1 cellular context compared by ENCODE assay signal in the genomic region with DNA sequence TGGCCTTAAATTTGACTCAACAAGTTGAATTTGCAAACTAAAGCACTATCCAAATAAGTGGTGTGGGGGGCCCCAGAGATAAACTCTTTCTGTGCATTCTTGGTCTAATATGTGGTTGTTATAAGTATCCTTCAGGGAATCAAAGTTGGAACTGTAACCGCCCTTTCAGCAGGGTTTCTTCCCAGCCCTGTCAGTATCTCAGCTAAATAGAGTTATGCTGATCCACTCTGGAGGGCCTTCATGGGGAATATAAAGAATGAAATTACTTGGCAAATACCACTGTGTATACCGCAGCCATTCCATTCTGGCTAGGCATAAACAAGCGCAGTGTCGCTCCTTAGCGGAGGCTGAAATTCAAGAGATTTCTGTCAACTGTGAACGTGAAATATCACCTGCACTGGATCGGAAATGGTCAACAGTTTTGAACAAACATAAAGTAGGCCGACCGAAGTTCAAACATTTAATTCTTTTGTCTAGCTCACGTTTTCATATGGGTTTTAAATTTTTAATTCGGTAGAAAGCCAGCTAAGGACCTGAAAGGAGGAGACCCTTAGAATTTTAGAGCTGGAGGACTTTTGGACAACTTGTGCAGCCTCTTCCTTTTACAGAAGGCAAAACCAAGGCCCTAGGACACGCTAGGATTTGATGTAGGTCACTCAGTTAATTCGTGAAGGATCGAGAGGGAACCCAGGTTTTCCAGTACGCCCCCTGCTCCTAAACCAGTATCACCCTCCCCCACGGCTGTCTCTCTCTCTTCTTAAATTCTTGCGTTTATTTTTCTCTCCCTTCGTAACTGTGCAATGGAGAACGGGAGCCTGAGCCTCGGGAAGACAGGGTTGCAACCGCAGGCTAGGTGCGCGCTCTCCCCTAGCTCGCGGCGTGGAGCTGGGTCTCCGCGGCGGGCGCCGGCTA.
TF ChIP-seq lines count a peak whose summit lies in the region.

No MANE protein-coding gene starts in this region.

TF ChIP-seq in HepG2, 621 proteins besides CTCF, POLR2A, EP300 and RAD21 (continued from another document and continues in another):
- TF ChIP-seq, protein P1, sequence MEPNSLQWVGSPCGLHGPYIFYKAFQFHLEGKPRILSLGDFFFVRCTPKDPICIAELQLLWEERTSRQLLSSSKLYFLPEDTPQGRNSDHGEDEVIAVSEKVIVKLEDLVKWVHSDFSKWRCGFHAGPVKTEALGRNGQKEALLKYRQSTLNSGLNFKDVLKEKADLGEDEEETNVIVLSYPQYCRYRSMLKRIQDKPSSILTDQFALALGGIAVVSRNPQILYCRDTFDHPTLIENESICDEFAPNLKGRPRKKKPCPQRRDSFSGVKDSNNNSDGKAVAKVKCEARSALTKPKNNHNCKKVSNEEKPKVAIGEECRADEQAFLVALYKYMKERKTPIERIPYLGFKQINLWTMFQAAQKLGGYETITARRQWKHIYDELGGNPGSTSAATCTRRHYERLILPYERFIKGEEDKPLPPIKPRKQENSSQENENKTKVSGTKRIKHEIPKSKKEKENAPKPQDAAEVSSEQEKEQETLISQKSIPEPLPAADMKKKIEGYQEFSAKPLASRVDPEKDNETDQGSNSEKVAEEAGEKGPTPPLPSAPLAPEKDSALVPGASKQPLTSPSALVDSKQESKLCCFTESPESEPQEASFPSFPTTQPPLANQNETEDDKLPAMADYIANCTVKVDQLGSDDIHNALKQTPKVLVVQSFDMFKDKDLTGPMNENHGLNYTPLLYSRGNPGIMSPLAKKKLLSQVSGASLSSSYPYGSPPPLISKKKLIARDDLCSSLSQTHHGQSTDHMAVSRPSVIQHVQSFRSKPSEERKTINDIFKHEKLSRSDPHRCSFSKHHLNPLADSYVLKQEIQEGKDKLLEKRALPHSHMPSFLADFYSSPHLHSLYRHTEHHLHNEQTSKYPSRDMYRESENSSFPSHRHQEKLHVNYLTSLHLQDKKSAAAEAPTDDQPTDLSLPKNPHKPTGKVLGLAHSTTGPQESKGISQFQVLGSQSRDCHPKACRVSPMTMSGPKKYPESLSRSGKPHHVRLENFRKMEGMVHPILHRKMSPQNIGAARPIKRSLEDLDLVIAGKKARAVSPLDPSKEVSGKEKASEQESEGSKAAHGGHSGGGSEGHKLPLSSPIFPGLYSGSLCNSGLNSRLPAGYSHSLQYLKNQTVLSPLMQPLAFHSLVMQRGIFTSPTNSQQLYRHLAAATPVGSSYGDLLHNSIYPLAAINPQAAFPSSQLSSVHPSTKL (CRISPR knock-in tag; IDR thresholded peaks at IDR 0.05) = 0 out of 2 replicates have a peak, but pooled peaks have one; percentile 10
- TF ChIP-seq ASH2L (IDR thresholded peaks at IDR 0.05; ENCODE audit: insufficient read length, low read depth, low read length) = peak; percentile 13
- TF ChIP-seq, protein P2, sequence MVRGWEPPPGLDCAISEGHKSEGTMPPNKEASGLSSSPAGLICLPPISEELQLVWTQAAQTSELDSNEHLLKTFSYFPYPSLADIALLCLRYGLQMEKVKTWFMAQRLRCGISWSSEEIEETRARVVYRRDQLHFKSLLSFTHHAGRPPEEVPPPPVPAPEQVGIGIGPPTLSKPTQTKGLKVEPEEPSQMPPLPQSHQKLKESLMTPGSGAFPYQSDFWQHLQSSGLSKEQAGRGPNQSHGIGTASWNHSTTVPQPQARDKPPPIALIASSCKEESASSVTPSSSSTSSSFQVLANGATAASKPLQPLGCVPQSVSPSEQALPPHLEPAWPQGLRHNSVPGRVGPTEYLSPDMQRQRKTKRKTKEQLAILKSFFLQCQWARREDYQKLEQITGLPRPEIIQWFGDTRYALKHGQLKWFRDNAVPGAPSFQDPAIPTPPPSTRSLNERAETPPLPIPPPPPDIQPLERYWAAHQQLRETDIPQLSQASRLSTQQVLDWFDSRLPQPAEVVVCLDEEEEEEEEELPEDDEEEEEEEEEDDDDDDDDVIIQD (CRISPR knock-in tag; IDR thresholded peaks at IDR 0.05; ENCODE audit: low read depth) = no peak
- TF ChIP-seq KDM5B (CRISPR knock-in tag; IDR thresholded peaks at IDR 0.05; ENCODE audit: borderline replicate concordance) = no peak
- TF ChIP-seq, protein P3, sequence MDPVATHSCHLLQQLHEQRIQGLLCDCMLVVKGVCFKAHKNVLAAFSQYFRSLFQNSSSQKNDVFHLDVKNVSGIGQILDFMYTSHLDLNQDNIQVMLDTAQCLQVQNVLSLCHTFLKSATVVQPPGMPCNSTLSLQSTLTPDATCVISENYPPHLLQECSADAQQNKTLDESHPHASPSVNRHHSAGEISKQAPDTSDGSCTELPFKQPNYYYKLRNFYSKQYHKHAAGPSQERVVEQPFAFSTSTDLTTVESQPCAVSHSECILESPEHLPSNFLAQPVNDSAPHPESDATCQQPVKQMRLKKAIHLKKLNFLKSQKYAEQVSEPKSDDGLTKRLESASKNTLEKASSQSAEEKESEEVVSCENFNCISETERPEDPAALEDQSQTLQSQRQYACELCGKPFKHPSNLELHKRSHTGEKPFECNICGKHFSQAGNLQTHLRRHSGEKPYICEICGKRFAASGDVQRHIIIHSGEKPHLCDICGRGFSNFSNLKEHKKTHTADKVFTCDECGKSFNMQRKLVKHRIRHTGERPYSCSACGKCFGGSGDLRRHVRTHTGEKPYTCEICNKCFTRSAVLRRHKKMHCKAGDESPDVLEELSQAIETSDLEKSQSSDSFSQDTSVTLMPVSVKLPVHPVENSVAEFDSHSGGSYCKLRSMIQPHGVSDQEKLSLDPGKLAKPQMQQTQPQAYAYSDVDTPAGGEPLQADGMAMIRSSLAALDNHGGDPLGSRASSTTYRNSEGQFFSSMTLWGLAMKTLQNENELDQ (CRISPR knock-in tag; IDR thresholded peaks at IDR 0.05; ENCODE audit: borderline replicate concordance) = no peak
- TF ChIP-seq EZH2 (conservative IDR thresholded peaks at IDR 0.05; ENCODE audit: low read depth, low read length) = no peak
- peak; percentile 73; the same call in 1 of the 2 replicates for TF ChIP-seq CC2D1A (CRISPR knock-in tag; IDR thresholded peaks at IDR 0.05)
- TF ChIP-seq BCL6 (CRISPR knock-in tag; IDR thresholded peaks at IDR 0.05) = no peak
- TF ChIP-seq, protein P4, sequence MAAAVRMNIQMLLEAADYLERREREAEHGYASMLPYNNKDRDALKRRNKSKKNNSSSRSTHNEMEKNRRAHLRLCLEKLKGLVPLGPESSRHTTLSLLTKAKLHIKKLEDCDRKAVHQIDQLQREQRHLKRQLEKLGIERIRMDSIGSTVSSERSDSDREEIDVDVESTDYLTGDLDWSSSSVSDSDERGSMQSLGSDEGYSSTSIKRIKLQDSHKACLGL (CRISPR knock-in tag; IDR thresholded peaks at IDR 0.05) = no peak
- TF ChIP-seq PRMT3 (CRISPR knock-in tag; IDR thresholded peaks at IDR 0.05; ENCODE audit: borderline replicate concordance, low read depth) = no peak
- TF ChIP-seq ZNF703 (CRISPR knock-in tag; IDR thresholded peaks at IDR 0.05; ENCODE audit: borderline replicate concordance) = no peak
- 0 out of 2 replicates have a peak, but pooled peaks have one; percentile 6 for TF ChIP-seq ZBTB42 (CRISPR knock-in tag; IDR thresholded peaks at IDR 0.05)
- TF ChIP-seq ZSCAN9 (CRISPR knock-in tag; IDR thresholded peaks at IDR 0.05; ENCODE audit: borderline replicate concordance) = 0 out of 2 replicates have a peak, but pooled peaks have one; percentile 16
- TF ChIP-seq, protein P5, sequence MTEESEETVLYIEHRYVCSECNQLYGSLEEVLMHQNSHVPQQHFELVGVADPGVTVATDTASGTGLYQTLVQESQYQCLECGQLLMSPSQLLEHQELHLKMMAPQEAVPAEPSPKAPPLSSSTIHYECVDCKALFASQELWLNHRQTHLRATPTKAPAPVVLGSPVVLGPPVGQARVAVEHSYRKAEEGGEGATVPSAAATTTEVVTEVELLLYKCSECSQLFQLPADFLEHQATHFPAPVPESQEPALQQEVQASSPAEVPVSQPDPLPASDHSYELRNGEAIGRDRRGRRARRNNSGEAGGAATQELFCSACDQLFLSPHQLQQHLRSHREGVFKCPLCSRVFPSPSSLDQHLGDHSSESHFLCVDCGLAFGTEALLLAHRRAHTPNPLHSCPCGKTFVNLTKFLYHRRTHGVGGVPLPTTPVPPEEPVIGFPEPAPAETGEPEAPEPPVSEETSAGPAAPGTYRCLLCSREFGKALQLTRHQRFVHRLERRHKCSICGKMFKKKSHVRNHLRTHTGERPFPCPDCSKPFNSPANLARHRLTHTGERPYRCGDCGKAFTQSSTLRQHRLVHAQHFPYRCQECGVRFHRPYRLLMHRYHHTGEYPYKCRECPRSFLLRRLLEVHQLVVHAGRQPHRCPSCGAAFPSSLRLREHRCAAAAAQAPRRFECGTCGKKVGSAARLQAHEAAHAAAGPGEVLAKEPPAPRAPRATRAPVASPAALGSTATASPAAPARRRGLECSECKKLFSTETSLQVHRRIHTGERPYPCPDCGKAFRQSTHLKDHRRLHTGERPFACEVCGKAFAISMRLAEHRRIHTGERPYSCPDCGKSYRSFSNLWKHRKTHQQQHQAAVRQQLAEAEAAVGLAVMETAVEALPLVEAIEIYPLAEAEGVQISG (CRISPR knock-in tag; IDR thresholded peaks at IDR 0.05) = no peak
- TF ChIP-seq, protein P6, sequence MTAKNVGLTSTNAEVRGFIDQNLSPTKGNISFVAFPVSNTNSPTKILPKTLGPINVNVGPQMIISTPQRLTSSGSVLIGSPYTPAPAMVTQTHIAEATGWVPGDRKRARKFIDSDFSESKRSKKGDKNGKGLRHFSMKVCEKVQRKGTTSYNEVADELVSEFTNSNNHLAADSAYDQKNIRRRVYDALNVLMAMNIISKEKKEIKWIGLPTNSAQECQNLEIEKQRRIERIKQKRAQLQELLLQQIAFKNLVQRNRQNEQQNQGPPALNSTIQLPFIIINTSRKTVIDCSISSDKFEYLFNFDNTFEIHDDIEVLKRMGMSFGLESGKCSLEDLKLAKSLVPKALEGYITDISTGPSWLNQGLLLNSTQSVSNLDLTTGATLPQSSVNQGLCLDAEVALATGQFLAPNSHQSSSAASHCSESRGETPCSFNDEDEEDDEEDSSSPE (CRISPR knock-in tag; IDR thresholded peaks at IDR 0.05) = no peak
- TF ChIP-seq ATM (IDR thresholded peaks at IDR 0.05; ENCODE audit: borderline replicate concordance) = no peak
- TF ChIP-seq ZNF605 (CRISPR knock-in tag; IDR thresholded peaks at IDR 0.05) = no peak
- TF ChIP-seq, protein P7, sequence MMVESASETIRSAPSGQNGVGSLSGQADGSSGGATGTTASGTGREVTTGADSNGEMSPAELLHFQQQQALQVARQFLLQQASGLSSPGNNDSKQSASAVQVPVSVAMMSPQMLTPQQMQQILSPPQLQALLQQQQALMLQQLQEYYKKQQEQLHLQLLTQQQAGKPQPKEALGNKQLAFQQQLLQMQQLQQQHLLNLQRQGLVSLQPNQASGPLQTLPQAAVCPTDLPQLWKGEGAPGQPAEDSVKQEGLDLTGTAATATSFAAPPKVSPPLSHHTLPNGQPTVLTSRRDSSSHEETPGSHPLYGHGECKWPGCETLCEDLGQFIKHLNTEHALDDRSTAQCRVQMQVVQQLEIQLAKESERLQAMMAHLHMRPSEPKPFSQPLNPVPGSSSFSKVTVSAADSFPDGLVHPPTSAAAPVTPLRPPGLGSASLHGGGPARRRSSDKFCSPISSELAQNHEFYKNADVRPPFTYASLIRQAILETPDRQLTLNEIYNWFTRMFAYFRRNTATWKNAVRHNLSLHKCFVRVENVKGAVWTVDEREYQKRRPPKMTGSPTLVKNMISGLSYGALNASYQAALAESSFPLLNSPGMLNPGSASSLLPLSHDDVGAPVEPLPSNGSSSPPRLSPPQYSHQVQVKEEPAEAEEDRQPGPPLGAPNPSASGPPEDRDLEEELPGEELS (CRISPR knock-in tag; IDR thresholded peaks at IDR 0.05) = peak; percentile 44
- no peak for TF ChIP-seq JUN (CRISPR knock-in tag; IDR thresholded peaks at IDR 0.05)
- peak; percentile 12; the same call in 1 of the 2 replicates for TF ChIP-seq PHF21A (CRISPR knock-in tag; IDR thresholded peaks at IDR 0.05)
- TF ChIP-seq, protein P8, sequence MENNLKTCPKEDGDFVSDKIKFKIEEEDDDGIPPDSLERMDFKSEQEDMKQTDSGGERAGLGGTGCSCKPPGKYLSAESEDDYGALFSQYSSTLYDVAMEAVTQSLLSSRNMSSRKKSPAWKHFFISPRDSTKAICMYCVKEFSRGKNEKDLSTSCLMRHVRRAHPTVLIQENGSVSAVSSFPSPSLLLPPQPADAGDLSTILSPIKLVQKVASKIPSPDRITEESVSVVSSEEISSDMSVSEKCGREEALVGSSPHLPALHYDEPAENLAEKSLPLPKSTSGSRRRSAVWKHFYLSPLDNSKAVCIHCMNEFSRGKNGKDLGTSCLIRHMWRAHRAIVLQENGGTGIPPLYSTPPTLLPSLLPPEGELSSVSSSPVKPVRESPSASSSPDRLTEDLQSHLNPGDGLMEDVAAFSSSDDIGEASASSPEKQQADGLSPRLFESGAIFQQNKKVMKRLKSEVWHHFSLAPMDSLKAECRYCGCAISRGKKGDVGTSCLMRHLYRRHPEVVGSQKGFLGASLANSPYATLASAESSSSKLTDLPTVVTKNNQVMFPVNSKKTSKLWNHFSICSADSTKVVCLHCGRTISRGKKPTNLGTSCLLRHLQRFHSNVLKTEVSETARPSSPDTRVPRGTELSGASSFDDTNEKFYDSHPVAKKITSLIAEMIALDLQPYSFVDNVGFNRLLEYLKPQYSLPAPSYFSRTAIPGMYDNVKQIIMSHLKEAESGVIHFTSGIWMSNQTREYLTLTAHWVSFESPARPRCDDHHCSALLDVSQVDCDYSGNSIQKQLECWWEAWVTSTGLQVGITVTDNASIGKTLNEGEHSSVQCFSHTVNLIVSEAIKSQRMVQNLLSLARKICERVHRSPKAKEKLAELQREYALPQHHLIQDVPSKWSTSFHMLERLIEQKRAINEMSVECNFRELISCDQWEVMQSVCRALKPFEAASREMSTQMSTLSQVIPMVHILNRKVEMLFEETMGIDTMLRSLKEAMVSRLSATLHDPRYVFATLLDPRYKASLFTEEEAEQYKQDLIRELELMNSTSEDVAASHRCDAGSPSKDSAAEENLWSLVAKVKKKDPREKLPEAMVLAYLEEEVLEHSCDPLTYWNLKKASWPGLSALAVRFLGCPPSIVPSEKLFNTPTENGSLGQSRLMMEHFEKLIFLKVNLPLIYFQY (CRISPR knock-in tag; IDR thresholded peaks at IDR 0.05; ENCODE audit: borderline replicate concordance) = no peak
- TF ChIP-seq CCAR2 (optimal IDR thresholded peaks at IDR 0.05; ENCODE audit: low read depth, low read length) = peak; percentile 40
- TF ChIP-seq, protein P9, sequence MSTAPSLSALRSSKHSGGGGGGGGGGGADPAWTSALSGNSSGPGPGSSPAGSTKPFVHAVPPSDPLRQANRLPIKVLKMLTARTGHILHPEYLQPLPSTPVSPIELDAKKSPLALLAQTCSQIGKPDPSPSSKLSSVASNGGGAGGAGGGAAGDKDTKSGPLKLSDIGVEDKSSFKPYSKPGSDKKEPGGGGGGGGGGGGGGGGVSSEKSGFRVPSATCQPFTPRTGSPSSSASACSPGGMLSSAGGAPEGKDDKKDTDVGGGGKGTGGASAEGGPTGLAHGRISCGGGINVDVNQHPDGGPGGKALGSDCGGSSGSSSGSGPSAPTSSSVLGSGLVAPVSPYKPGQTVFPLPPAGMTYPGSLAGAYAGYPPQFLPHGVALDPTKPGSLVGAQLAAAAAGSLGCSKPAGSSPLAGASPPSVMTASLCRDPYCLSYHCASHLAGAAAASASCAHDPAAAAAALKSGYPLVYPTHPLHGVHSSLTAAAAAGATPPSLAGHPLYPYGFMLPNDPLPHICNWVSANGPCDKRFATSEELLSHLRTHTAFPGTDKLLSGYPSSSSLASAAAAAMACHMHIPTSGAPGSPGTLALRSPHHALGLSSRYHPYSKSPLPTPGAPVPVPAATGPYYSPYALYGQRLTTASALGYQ (CRISPR knock-in tag; IDR thresholded peaks at IDR 0.05) = no peak
- TF ChIP-seq ZNF263 (CRISPR knock-in tag; IDR thresholded peaks at IDR 0.05) = no peak
- no peak for TF ChIP-seq ZNF274 (CRISPR knock-in tag; IDR thresholded peaks at IDR 0.05)
